Comparison of ENCODE assay signal across 9 cellular contexts in the genomic region with DNA sequence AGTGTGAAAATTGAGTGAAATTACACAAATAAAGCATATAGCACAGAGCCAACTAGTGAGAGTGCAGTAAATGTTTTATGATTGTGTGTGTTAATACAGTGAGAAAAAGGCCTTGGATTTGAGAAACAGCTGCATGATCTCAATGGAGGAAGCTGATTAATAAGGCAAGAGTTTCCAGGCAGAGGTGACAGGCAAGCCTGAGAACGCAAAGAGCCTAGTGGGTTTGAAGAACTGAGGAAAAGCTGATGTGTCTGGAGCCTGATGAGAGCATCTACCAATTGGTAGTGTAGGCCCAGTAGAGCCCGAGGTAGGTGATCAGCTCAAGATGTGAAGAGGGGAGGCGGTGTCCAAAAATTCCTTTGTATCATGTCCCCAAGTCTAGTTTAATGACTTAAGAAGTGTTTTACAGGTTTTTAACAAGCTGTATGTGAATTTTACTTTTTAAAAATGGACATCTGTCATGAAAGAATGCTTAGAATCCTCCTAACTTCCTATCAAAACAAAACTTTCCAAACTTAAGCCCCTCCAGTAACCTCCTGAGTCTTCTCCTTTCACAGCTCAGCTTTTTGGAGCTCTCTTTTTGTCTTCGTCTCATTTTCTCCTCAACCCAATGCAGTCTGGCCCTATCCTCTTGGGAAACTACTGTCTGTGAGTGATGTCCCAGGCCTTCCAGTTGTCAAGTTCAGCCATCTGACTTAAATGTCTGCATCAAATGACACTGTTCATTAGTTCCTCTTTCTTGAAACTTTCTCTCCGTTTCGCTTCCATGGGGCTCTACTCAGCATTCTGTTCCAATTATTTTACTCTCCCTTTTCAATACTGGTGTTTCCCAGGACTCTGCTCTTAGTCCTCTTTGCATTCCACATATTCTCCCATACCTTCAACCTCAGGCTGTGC. TPM values are rescaled to one million over a fixed set of nuclear protein-coding genes. Genes with fewer than 3 reads are reported as not detected.
A peak's percentile ranks its signal among the peaks of the same experiment; 100 is the strongest.
DNase-seq lines count a peak whose midpoint lies in the region; ATAC-seq, FAIRE-seq and TF ChIP-seq lines count a peak whose summit lies in the region.
"Had no signal": no experiment of that assay in that cellular context is flagged by ENCODE, and none has a peak within 500 bp of the region (broad histone marks: within the 10 kb centered on the region; RNA-seq: fewer than 3 reads in every experiment).

No MANE protein-coding gene starts in this region.

- H3K36me3 Mint-ChIP-seq in progenitor cell of endocrine pancreas (ENCODE audit: insufficient read depth) = no peaks in the 10 kb centered on the region

- no peak for FAIRE-seq in frontal cortex (lab: Jason Lieb, UNC)
- FAIRE-seq: endometrium had no signal

- no peak overlapping the region for H3K27ac Mint-ChIP-seq in progenitor cell of endocrine pancreas

- no peak overlapping the region for H3K4me3 Mint-ChIP-seq in progenitor cell of endocrine pancreas (ENCODE audit: low read depth)

- no peaks in the 10 kb centered on the region for H3K27me3 Mint-ChIP-seq in progenitor cell of endocrine pancreas

- no peak overlapping the region for H3K27ac ChIP-seq in lung (ENCODE audit: low read depth in 1 of 2, low read length in 1 of 2)

- 44 to 46% methylated on average over 6 of the region's 6 CpGs for WGBS in lung, 2 donors

- H3K9me3 Mint-ChIP-seq in progenitor cell of endocrine pancreas (ENCODE audit: low read depth) = no peaks in the 10 kb centered on the region

- H3K36me3 ChIP-seq in H7 (replicated peaks; ENCODE audit: control insufficient read depth, insufficient read depth, low read length) (no peaks in the 10 kb centered on the region; the same call in 1 of the 2 replicates), lung (ENCODE audit: control insufficient read depth in 2 of 2, insufficient read depth in 2 of 2, low read length in 2 of 2) (no peaks in the 10 kb centered on the region)

- peak overlapping the region; percentile 89 for H3K4me3 ChIP-seq in H7 (ENCODE audit: insufficient read depth, low read depth, low read length)
- H3K4me3 ChIP-seq in lung = peak overlapping the region; percentile 95

- no peaks in the 10 kb centered on the region for H3K27me3 ChIP-seq in H7 (ENCODE audit: control insufficient read depth, insufficient read depth, low read length)
- no peaks in the 10 kb centered on the region for H3K27me3 ChIP-seq in lung (ENCODE audit: control insufficient read depth, insufficient read depth)

- no peak for TF ChIP-seq CTCF in lung (IDR thresholded peaks at IDR 0.05; ENCODE audit: control extremely low read depth, extremely low read depth)
- no peak for TF ChIP-seq CTCF in progenitor cell of endocrine pancreas (IDR thresholded peaks at IDR 0.05; ENCODE audit: unreplicated experiment)

- H3K9me3 ChIP-seq in lung (ENCODE audit: control insufficient read depth in 2 of 2, insufficient read depth in 1 of 2, low read length in 1 of 2) = no peaks in the 10 kb centered on the region

- H3K4me1 ChIP-seq in lung (ENCODE audit: control insufficient read depth in 2 of 2, insufficient read depth in 2 of 2, low read length in 2 of 2) = peaks cover 4 to 11% of the 10 kb centered on the region in 2 donors

- no peak for ATAC-seq in lung (ENCODE audit: insufficient read depth, low FRiP score)
- ATAC-seq in stimulated activated naive CD8-positive, alpha-beta T cell treated with anti-CD3 and anti-CD28 coated beads, Interleukin-15, Interleukin-2, amounts not matched to agents 100 U/mL and 50 U/mL, for 24 hours = no peak
- ATAC-seq in HG02852 (IDR thresholded peaks at IDR 0.05; ENCODE audit: unreplicated experiment) = no peak

- DNase-seq in AML-193 (lab: John Stamatoyannopoulos, UW) = peak; percentile 76 to 81
- DNase-seq in H7 = no peak
- DNase-seq in activated CD4-positive, alpha-beta T cell treated with anti-CD3 and anti-CD28 coated beads, Interleukin-2, amount 50 U/mL, for 48 hours = peak; percentile 12 to 14
- no peak for DNase-seq in lung (ENCODE audit: low spot score)
- no peak for DNase-seq in stimulated activated naive CD8-positive, alpha-beta T cell treated with anti-CD3 and anti-CD28 coated beads, Interleukin-15, Interleukin-2, amounts not matched to agents 100 U/mL and 50 U/mL, for 24 hours
- DNase-seq in progenitor cell of endocrine pancreas (ENCODE audit: low spot score, unreplicated experiment) = no peak
- no peak for DNase-seq in frontal cortex (ENCODE audit: low spot score in 2 of 2)

- H3K4me1 Mint-ChIP-seq in progenitor cell of endocrine pancreas (ENCODE audit: low read depth) = peaks cover 7% of the 10 kb centered on the region

RNA-seq across cellular contexts. Expression of gene CDC40, which starts 1.2 kb away (rescaled TPM):
- total RNA-seq in H7 (2014; rRNA removed; shearing (Covaris generic)) = 23.1 and 32.6 TPM in 2 replicates
- total RNA-seq in lung (10 to 100 TPM; 18.2 to 25.3 TPM), progenitor cell of endocrine pancreas (21.5 and 24.9 TPM in 2 replicates), frontal cortex (21.2 TPM)
- polyA plus RNA-seq in lung = 10 to 100 TPM in 1 of 2 donors, 1 to 10 TPM in 1; 5.5 to 12.9 TPM

RNA-seq across cellular contexts. Expression of gene WASF1, which starts 1.9 kb away (rescaled TPM):
- 15.3 and 17.6 TPM in 2 replicates for total RNA-seq in H7 (2014; rRNA removed; shearing (Covaris generic))
- total RNA-seq in lung = 1 to 10 TPM; 2.9 to 4.6 TPM
- 1 to 10 TPM; 1.9 to 3.8 TPM for polyA plus RNA-seq in lung
- 45.6 and 46.4 TPM in 2 replicates for total RNA-seq in progenitor cell of endocrine pancreas
- total RNA-seq in frontal cortex = 63.2 TPM

Comparison
In these comparisons a context has a peak if more than half of its experiments do, and no peak if none do; other contexts are left out.
1. DNase-seq: peak in AML-193 (2 of 2) and activated CD4-positive, alpha-beta T cell treated with anti-CD3 and anti-CD28 coated beads, Interleukin-2, amount 50 U/mL, for 48 hours (2 of 2); none in H7 (single experiment), lung (single experiment), stimulated activated naive CD8-positive, alpha-beta T cell treated with anti-CD3 and anti-CD28 coated beads, Interleukin-15, Interleukin-2, amounts not matched to agents 100 U/mL and 50 U/mL, for 24 hours (single experiment), progenitor cell of endocrine pancreas (single experiment) and frontal cortex (0 of 2).